Comparison of ENCODE assay signal across 2 cellular contexts in genomic region chr2:37105150-37105549, GRCh38.
TF ChIP-seq lines count a peak whose summit lies in the region.

No MANE protein-coding gene starts in this region.

TF ChIP-seq in WTC11, 78 proteins besides CTCF, POLR2A, EP300 and RAD21:
- TF ChIP-seq TEAD1 (CRISPR knock-in tag; IDR thresholded peaks at IDR 0.05), result no peak
- TF ChIP-seq TP53 (CRISPR knock-in tag; IDR thresholded peaks at IDR 0.05), result no peak
- no peak for TF ChIP-seq ZNF512 (CRISPR knock-in tag; IDR thresholded peaks at IDR 0.05; ENCODE audit: borderline replicate concordance)
- no peak for TF ChIP-seq ZNF317 (CRISPR knock-in tag; IDR thresholded peaks at IDR 0.05; ENCODE audit: borderline replicate concordance, low read depth)
- no peak for TF ChIP-seq ZNF121 (CRISPR knock-in tag; IDR thresholded peaks at IDR 0.05)

TF ChIP-seq in SK-N-SH, 30 proteins besides CTCF, POLR2A, EP300 and RAD21:
- no peak for TF ChIP-seq USF2 (IDR thresholded peaks at IDR 0.05; ENCODE audit: borderline replicate concordance, low read depth, low read length)
- no peak for TF ChIP-seq EZH2phosphoT487 (IDR thresholded peaks at IDR 0.05; ENCODE audit: borderline replicate concordance, low read depth)
- TF ChIP-seq FOXM1 (IDR thresholded peaks at IDR 0.05; ENCODE audit: low read depth), result no peak
- TF ChIP-seq TAF1 (IDR thresholded peaks at IDR 0.05; ENCODE audit: borderline replicate concordance, low read depth, low read length), result no peak
- TF ChIP-seq CHD2 (IDR thresholded peaks at IDR 0.05; ENCODE audit: low read length, partially characterized antibody), result no peak
- TF ChIP-seq RCOR1 (IDR thresholded peaks at IDR 0.05; ENCODE audit: low read length), result no peak
- TF ChIP-seq RXRA (IDR thresholded peaks at IDR 0.05; ENCODE audit: borderline replicate concordance, low read depth), result no peak
- no peak for TF ChIP-seq ZBTB33 (IDR thresholded peaks at IDR 0.05; ENCODE audit: borderline replicate concordance, low read depth)
- no peak for TF ChIP-seq RFX5 (IDR thresholded peaks at IDR 0.05; ENCODE audit: low read length)
- TF ChIP-seq GABPA (IDR thresholded peaks at IDR 0.05; ENCODE audit: low read depth), result no peak
- TF ChIP-seq IRF3 (IDR thresholded peaks at IDR 0.05; ENCODE audit: low read depth, low read length), result no peak
- TF ChIP-seq MXI1 (IDR thresholded peaks at IDR 0.05; ENCODE audit: low read depth, low read length), result no peak
- no peak for TF ChIP-seq SMC3 (IDR thresholded peaks at IDR 0.05; ENCODE audit: low read depth, low read length)
- no peak for TF ChIP-seq FOXJ3 (CRISPR knock-in tag; IDR thresholded peaks at IDR 0.05)
- TF ChIP-seq MEF2A (IDR thresholded peaks at IDR 0.05; ENCODE audit: borderline replicate concordance, low read depth), result no peak
- no peak for TF ChIP-seq TEAD4 (IDR thresholded peaks at IDR 0.05; ENCODE audit: borderline replicate concordance, insufficient read depth)
- no peak for TF ChIP-seq TCF12 (IDR thresholded peaks at IDR 0.05)
- no peak for TF ChIP-seq JUND (IDR thresholded peaks at IDR 0.05)
TF ChIP-seq in SK-N-SH: peak in this region for 0.
